Comparison of ENCODE assay signal across 10 cellular contexts in the genomic region with DNA sequence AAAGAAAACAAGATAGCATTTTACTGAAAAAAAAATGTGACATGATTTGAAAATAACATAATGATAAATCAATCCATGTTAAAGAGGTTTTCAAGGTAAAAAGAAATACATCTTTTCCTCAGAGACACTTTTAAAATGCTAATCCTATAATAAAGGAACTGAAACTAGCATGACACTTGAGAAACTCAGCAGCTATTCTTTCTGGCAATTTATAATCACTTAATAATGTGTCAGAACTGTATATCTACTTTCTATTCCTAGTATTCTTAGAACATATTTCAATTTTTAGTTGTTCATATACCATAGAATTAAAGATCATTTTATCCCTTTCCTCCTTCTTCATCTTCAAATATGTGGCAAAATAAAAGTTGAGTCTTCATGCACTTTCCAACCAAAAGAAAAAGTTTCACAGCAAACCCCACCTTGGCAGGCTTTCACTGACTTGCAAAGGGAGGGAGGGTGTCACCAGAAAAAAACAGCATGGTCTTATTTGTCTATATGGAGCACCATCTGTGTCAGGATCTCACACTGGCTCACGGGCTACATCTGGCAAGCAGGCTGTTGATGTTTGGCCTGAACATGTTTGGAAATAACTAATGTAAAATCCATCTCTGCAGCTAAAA. TPM values are rescaled to one million over a fixed set of nuclear protein-coding genes. Genes with fewer than 3 reads are reported as not detected.
A peak's percentile ranks its signal among the peaks of the same experiment; 100 is the strongest.
DNase-seq lines count a peak whose midpoint lies in the region; ATAC-seq, FAIRE-seq and TF ChIP-seq lines count a peak whose summit lies in the region.
"Had no signal": no experiment of that assay in that cellular context is flagged by ENCODE, and none has a peak within 500 bp of the region (broad histone marks: within the 10 kb centered on the region; RNA-seq: fewer than 3 reads in every experiment).

No MANE protein-coding gene starts in this region.

- FAIRE-seq in frontal cortex (lab: Jason Lieb, UNC): no peak

- H3K4me3 Mint-ChIP-seq in naive B cell: peak overlapping the region in 2 of 8 donors; percentile 17 to 49
- no peak overlapping the region for H3K4me3 Mint-ChIP-seq in activated T-helper 2 cell treated with anti-CD3 and anti-CD28 coated beads, Interferon-gamma antibody, Interleukin-2, Interleukin-4, amounts not matched to agents 10 μg/mL and 5 μg/mL and 100 μg/mL, durations not matched to agents 14 hours and 24 hours and 36 hours (ENCODE audit: low read depth)

- H3K27me3 Mint-ChIP-seq in naive B cell: peaks cover 0 to 5% (median under 1%) of the 10 kb centered on the region in 3 donors
- peaks cover 10% of the 10 kb centered on the region for H3K27me3 Mint-ChIP-seq in activated T-helper 2 cell treated with anti-CD3 and anti-CD28 coated beads, Interferon-gamma antibody, Interleukin-2, Interleukin-4, amounts not matched to agents 10 μg/mL and 5 μg/mL and 100 μg/mL, durations not matched to agents 14 hours and 24 hours and 36 hours (ENCODE audit: low read depth)

- no peaks in the 10 kb centered on the region for H3K36me3 Mint-ChIP-seq in naive B cell
- no peaks in the 10 kb centered on the region for H3K36me3 Mint-ChIP-seq in activated T-helper 2 cell treated with anti-CD3 and anti-CD28 coated beads, Interferon-gamma antibody, Interleukin-2, Interleukin-4, amounts not matched to agents 10 μg/mL and 5 μg/mL and 100 μg/mL, durations not matched to agents 14 hours and 24 hours and 36 hours (ENCODE audit: low read depth)

- peak overlapping the region in 1 of 6 donors; percentile 45 for H3K27ac Mint-ChIP-seq in naive B cell
- H3K27ac Mint-ChIP-seq in activated T-helper 2 cell treated with anti-CD3 and anti-CD28 coated beads, Interferon-gamma antibody, Interleukin-2, Interleukin-4, amounts not matched to agents 10 μg/mL and 5 μg/mL and 100 μg/mL, durations not matched to agents 14 hours and 24 hours and 36 hours: no peak overlapping the region

- H3K4me1 Mint-ChIP-seq in naive B cell: peaks cover 10 to 29% (median 23%) of the 10 kb centered on the region in 3 donors
- no peaks in the 10 kb centered on the region for H3K4me1 Mint-ChIP-seq in activated T-helper 2 cell treated with anti-CD3 and anti-CD28 coated beads, Interferon-gamma antibody, Interleukin-2, Interleukin-4, amounts not matched to agents 10 μg/mL and 5 μg/mL and 100 μg/mL, durations not matched to agents 14 hours and 24 hours and 36 hours (ENCODE audit: low read depth)

- intact Hi-C loops in activated T-helper 2 cell treated with anti-CD3 and anti-CD28 coated beads, Interferon-gamma antibody, Interleukin-2, Interleukin-4, amounts not matched to agents 10 μg/mL and 5 μg/mL and 100 μg/mL, durations not matched to agents 14 hours and 24 hours and 36 hours (cut with micrococcal nuclease): no loop called here

- DNase-seq in naive B cell (peak; percentile 12), frontal cortex (ENCODE audit: low spot score in 2 of 2) (no peak)
- DNase-seq in activated T-helper 2 cell treated with anti-CD3 and anti-CD28 coated beads, Interferon-gamma antibody, Interleukin-2, Interleukin-4, amounts not matched to agents 10 μg/mL and 5 μg/mL and 100 μg/mL, durations not matched to agents 14 hours and 24 hours and 36 hours (ENCODE audit: low spot score): no peak
- DNase-seq: activated CD4-positive, alpha-beta T cell treated with anti-CD3 and anti-CD28 coated beads for 1 hour had no signal

- no peaks in the 10 kb centered on the region for H3K9me3 Mint-ChIP-seq in naive B cell
- no peaks in the 10 kb centered on the region for H3K9me3 Mint-ChIP-seq in activated T-helper 2 cell treated with anti-CD3 and anti-CD28 coated beads, Interferon-gamma antibody, Interleukin-2, Interleukin-4, amounts not matched to agents 10 μg/mL and 5 μg/mL and 100 μg/mL, durations not matched to agents 14 hours and 24 hours and 36 hours

- ATAC-seq in GM19043 (IDR thresholded peaks at IDR 0.05; ENCODE audit: low read depth, unreplicated experiment): peak; percentile 57
- ATAC-seq in HG02642 (IDR thresholded peaks at IDR 0.05; ENCODE audit: poor library complexity, unreplicated experiment): peak; percentile 74
- peak; percentile 74 for ATAC-seq in HG03520 (IDR thresholded peaks at IDR 0.05; ENCODE audit: unreplicated experiment)
- peak; percentile 43 to 56 for ATAC-seq in naive B cell (ENCODE audit: low read depth in 2 of 2)
- no peak for ATAC-seq in esophagus mucosa
- no peak for ATAC-seq in SK-N-SH treated with all-trans-retinoic acid at 6 μM for 48 hours

TF ChIP-seq in SK-N-SH treated with all-trans-retinoic acid at 6 μM for 48 hours, 23 proteins besides CTCF, POLR2A, EP300 and RAD21 (continues in another document):
- TF ChIP-seq CSDC2 (CRISPR knock-in tag; IDR thresholded peaks at IDR 0.05) (no peak), RARB (CRISPR knock-in tag; IDR thresholded peaks at IDR 0.05) (no peak), PPARA (CRISPR knock-in tag; IDR thresholded peaks at IDR 0.05; ENCODE audit: borderline replicate concordance) (no peak), ZNF70 (CRISPR knock-in tag; IDR thresholded peaks at IDR 0.05) (no peak), ZFP30 (CRISPR knock-in tag; IDR thresholded peaks at IDR 0.05) (no peak), ISL1 (CRISPR knock-in tag; IDR thresholded peaks at IDR 0.05) (no peak), BACH2 (CRISPR knock-in tag; IDR thresholded peaks at IDR 0.05; ENCODE audit: borderline replicate concordance) (no peak), TSHZ2 (CRISPR knock-in tag; IDR thresholded peaks at IDR 0.05) (no peak), ZC3H10 (CRISPR knock-in tag; IDR thresholded peaks at IDR 0.05) (no peak), OSR1 (CRISPR knock-in tag; IDR thresholded peaks at IDR 0.05) (no peak), GLIS3 (CRISPR knock-in tag; IDR thresholded peaks at IDR 0.05) (no peak)
- TF ChIP-seq, protein P1, sequence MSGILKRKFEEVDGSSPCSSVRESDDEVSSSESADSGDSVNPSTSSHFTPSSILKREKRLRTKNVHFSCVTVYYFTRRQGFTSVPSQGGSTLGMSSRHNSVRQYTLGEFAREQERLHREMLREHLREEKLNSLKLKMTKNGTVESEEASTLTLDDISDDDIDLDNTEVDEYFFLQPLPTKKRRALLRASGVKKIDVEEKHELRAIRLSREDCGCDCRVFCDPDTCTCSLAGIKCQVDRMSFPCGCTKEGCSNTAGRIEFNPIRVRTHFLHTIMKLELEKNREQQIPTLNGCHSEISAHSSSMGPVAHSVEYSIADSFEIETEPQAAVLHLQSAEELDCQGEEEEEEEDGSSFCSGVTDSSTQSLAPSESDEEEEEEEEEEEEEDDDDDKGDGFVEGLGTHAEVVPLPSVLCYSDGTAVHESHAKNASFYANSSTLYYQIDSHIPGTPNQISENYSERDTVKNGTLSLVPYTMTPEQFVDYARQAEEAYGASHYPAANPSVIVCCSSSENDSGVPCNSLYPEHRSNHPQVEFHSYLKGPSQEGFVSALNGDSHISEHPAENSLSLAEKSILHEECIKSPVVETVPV (CRISPR knock-in tag; IDR thresholded peaks at IDR 0.05): no peak
- TF ChIP-seq, protein P2, sequence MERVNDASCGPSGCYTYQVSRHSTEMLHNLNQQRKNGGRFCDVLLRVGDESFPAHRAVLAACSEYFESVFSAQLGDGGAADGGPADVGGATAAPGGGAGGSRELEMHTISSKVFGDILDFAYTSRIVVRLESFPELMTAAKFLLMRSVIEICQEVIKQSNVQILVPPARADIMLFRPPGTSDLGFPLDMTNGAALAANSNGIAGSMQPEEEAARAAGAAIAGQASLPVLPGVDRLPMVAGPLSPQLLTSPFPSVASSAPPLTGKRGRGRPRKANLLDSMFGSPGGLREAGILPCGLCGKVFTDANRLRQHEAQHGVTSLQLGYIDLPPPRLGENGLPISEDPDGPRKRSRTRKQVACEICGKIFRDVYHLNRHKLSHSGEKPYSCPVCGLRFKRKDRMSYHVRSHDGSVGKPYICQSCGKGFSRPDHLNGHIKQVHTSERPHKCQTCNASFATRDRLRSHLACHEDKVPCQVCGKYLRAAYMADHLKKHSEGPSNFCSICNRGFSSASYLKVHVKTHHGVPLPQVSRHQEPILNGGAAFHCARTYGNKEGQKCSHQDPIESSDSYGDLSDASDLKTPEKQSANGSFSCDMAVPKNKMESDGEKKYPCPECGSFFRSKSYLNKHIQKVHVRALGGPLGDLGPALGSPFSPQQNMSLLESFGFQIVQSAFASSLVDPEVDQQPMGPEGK (CRISPR knock-in tag; IDR thresholded peaks at IDR 0.05; ENCODE audit: borderline replicate concordance): no peak

RNA-seq across cellular contexts. Expression of gene FHL5, which starts 48.5 kb away (rescaled TPM):
- not detected for polyA plus RNA-seq in naive B cell (ENCODE audit: low read depth in 6 of 6)
- total RNA-seq in esophagus mucosa (1.8 TPM), frontal cortex (0.41 TPM)
- total RNA-seq in activated T-helper 2 cell treated with anti-CD3 and anti-CD28 coated beads, Interferon-gamma antibody, Interleukin-2, Interleukin-4, amounts not matched to agents 10 μg/mL and 5 μg/mL and 100 μg/mL, durations not matched to agents 14 hours and 24 hours and 36 hours: not detected in 2 replicates
- total RNA-seq: epithelial cell of proximal tubule had no signal

Comparison
In these comparisons a context has a peak if more than half of its experiments do, and no peak if none do; other contexts are left out.
1. ATAC-seq: peak in GM19043 (single experiment), HG02642 (single experiment), HG03520 (single experiment) and naive B cell (2 of 2); none in esophagus mucosa (single experiment) and SK-N-SH treated with all-trans-retinoic acid at 6 μM for 48 hours (single experiment).